9 cellular contexts compared by ENCODE assay signal in the genomic region with DNA sequence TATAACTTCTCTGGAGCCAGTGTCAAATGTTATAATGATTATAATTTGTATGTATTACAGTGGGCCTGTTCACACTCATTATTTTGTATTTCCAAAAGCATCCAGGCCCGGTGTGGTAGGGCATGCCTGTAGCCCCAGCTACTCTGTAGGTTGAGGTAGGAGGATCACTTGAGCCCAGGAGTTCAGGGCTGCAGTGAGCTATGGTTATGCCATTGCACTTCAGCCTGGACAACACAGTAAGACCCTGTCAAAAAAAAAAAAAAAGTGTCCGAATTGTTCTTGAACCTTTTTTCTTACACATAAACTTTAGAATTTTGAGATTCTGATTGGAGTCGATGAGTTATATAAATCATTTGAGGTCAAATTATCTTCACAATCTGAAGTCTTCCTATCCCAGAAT. TPM values are rescaled to one million over a fixed set of nuclear protein-coding genes. Genes with fewer than 3 reads are reported as not detected.
DNase-seq lines count a peak whose midpoint lies in the region; ATAC-seq, FAIRE-seq and TF ChIP-seq lines count a peak whose summit lies in the region.
"Had no signal": no experiment of that assay in that cellular context is flagged by ENCODE, and none has a peak within 500 bp of the region (broad histone marks: within the 10 kb centered on the region; RNA-seq: fewer than 3 reads in every experiment).

No MANE protein-coding gene starts in this region.

- no peaks in the 10 kb centered on the region for H3K27me3 Mint-ChIP-seq in activated CD8-positive, alpha-beta memory T cell treated with anti-CD3 and anti-CD28 coated beads, Interleukin-2, amount 10 ng/mL, durations not matched to agents 7 days and 5 days
- H3K27me3 Mint-ChIP-seq in activated T-helper 2 cell treated with anti-CD3 and anti-CD28 coated beads, Interferon-gamma antibody, Interleukin-2, Interleukin-4, amounts not matched to agents 10 μg/mL and 5 μg/mL and 100 μg/mL, durations not matched to agents 14 hours and 24 hours and 36 hours (ENCODE audit: low read depth) = no peaks in the 10 kb centered on the region
- peaks cover 5 to 26% (median 9%) of the 10 kb centered on the region in 3 donors for H3K27me3 Mint-ChIP-seq in immature natural killer cell (ENCODE audit: low read depth in 3 of 3)

- CTCF ChIA-PET in activated CD8-positive, alpha-beta memory T cell treated with anti-CD3 and anti-CD28 coated beads, Interleukin-2, amount 10 ng/mL, durations not matched to agents 7 days and 5 days (lab: Charles Lee) = interaction anchor here (1.0 to 2.0 kb wide), 4 partner anchors 9 to 165 kb away, joined by 3 to 6 read pairs (median 4); no protein-coding TSS in a partner anchor

- H3K36me3 Mint-ChIP-seq in activated CD8-positive, alpha-beta memory T cell treated with anti-CD3 and anti-CD28 coated beads, Interleukin-2, amount 10 ng/mL, durations not matched to agents 7 days and 5 days = peaks cover 71% of the 10 kb centered on the region
- peaks cover 75% of the 10 kb centered on the region for H3K36me3 Mint-ChIP-seq in activated T-helper 2 cell treated with anti-CD3 and anti-CD28 coated beads, Interferon-gamma antibody, Interleukin-2, Interleukin-4, amounts not matched to agents 10 μg/mL and 5 μg/mL and 100 μg/mL, durations not matched to agents 14 hours and 24 hours and 36 hours (ENCODE audit: low read depth)
- H3K36me3 Mint-ChIP-seq in immature natural killer cell = peaks cover 40 to 51% (median 48%) of the 10 kb centered on the region in 3 donors

- H3K9me3 ChIP-seq in testis (no peaks in the 10 kb centered on the region), aorta (ENCODE audit: control insufficient read depth, low read length) (peaks cover 15% of the 10 kb centered on the region)

- ATAC-seq in activated CD8-positive, alpha-beta memory T cell treated with anti-CD3 and anti-CD28 coated beads, Interleukin-2, amount 10 ng/mL, durations not matched to agents 7 days and 5 days = no peak
- ATAC-seq in aorta (ENCODE audit: low FRiP score) = no peak

- WGBS in testis, 2 donors = 42 to 58% methylated on average over 3 of the region's 3 CpGs
- WGBS in aorta, 2 donors = 68 to 70% methylated on average over 3 of the region's 3 CpGs

- H3K36me3 ChIP-seq in testis (ENCODE audit: low read depth, missing control alignments) (no peaks in the 10 kb centered on the region), aorta (ENCODE audit: control insufficient read depth in 1 of 2, insufficient read depth in 2 of 2, low read length in 1 of 2) (peaks cover 5 to 10% of the 10 kb centered on the region in 2 donors)

- DNase-seq in activated CD8-positive, alpha-beta memory T cell treated with anti-CD3 and anti-CD28 coated beads, Interleukin-2, amount 10 ng/mL, durations not matched to agents 7 days and 5 days = no peak
- no peak for DNase-seq in activated CD8-positive, alpha-beta memory T cell treated with anti-CD3 and anti-CD28 coated beads, Interleukin-2, amount 50 U/mL, for 4 hours
- no peak for DNase-seq in activated T-helper 2 cell treated with anti-CD3 and anti-CD28 coated beads, Interferon-gamma antibody, Interleukin-2, Interleukin-4, amounts not matched to agents 10 μg/mL and 5 μg/mL and 100 μg/mL, durations not matched to agents 14 hours and 24 hours and 36 hours (ENCODE audit: low spot score)
- DNase-seq in immature natural killer cell (no peak), testis (no peak), aorta (no peak), frontal cortex (ENCODE audit: low spot score in 2 of 2) (no peak)
- DNase-seq in activated CD4-positive, CD25-positive, alpha-beta regulatory T cell (lab: John Stamatoyannopoulos, UW) = no peak
- DNase-seq: stimulated activated CD4-positive, alpha-beta T cell treated with anti-CD3 and anti-CD28 coated beads, Interleukin-2, amount 100 ng/mL, for 24 hours had no signal

- H3K4me1 ChIP-seq in testis (no peaks in the 10 kb centered on the region), aorta (ENCODE audit: control insufficient read depth in 1 of 2, insufficient read depth in 2 of 2, low read length in 2 of 2) (no peaks in the 10 kb centered on the region)

- H3K27me3 ChIP-seq in testis (no peaks in the 10 kb centered on the region), aorta (ENCODE audit: control insufficient read depth in 1 of 2, insufficient read depth in 2 of 2, low read length in 1 of 2) (no peaks in the 10 kb centered on the region)

- H3K27ac Mint-ChIP-seq in activated CD8-positive, alpha-beta memory T cell treated with anti-CD3 and anti-CD28 coated beads, Interleukin-2, amount 10 ng/mL, durations not matched to agents 7 days and 5 days = peak overlapping the region; percentile 100
- H3K27ac Mint-ChIP-seq in activated T-helper 2 cell treated with anti-CD3 and anti-CD28 coated beads, Interferon-gamma antibody, Interleukin-2, Interleukin-4, amounts not matched to agents 10 μg/mL and 5 μg/mL and 100 μg/mL, durations not matched to agents 14 hours and 24 hours and 36 hours = peak overlapping the region; percentile 98
- peak overlapping the region; percentile 86 to 96 (median 92) for H3K27ac Mint-ChIP-seq in immature natural killer cell

- no peak for TF ChIP-seq CTCF in testis (IDR thresholded peaks at IDR 0.05)

- H3K4me3 Mint-ChIP-seq in activated CD8-positive, alpha-beta memory T cell treated with anti-CD3 and anti-CD28 coated beads, Interleukin-2, amount 10 ng/mL, durations not matched to agents 7 days and 5 days = peak overlapping the region; percentile 83
- H3K4me3 Mint-ChIP-seq in activated T-helper 2 cell treated with anti-CD3 and anti-CD28 coated beads, Interferon-gamma antibody, Interleukin-2, Interleukin-4, amounts not matched to agents 10 μg/mL and 5 μg/mL and 100 μg/mL, durations not matched to agents 14 hours and 24 hours and 36 hours (ENCODE audit: low read depth) = peak overlapping the region; percentile 88
- peak overlapping the region; percentile 90 to 97 (median 92) for H3K4me3 Mint-ChIP-seq in immature natural killer cell

- H3K9me3 Mint-ChIP-seq in activated CD8-positive, alpha-beta memory T cell treated with anti-CD3 and anti-CD28 coated beads, Interleukin-2, amount 10 ng/mL, durations not matched to agents 7 days and 5 days (ENCODE audit: low read depth) = peaks cover 48% of the 10 kb centered on the region
- H3K9me3 Mint-ChIP-seq in activated T-helper 2 cell treated with anti-CD3 and anti-CD28 coated beads, Interferon-gamma antibody, Interleukin-2, Interleukin-4, amounts not matched to agents 10 μg/mL and 5 μg/mL and 100 μg/mL, durations not matched to agents 14 hours and 24 hours and 36 hours = peaks cover 70% of the 10 kb centered on the region
- peaks cover 45 to 88% (median 64%) of the 10 kb centered on the region in 6 donors for H3K9me3 Mint-ChIP-seq in immature natural killer cell

- H3K4me3 ChIP-seq in testis = peak overlapping the region; percentile 75 to 90
- no peak overlapping the region for H3K4me3 ChIP-seq in aorta (ENCODE audit: low read length in 2 of 2)

- peak overlapping the region; percentile 94 to 97 for H3K27ac ChIP-seq in testis
- no peak overlapping the region for H3K27ac ChIP-seq in aorta (ENCODE audit: low read depth in 1 of 2, low read length in 2 of 2)

- FAIRE-seq in frontal cortex (lab: Jason Lieb, UNC) = no peak

- intact Hi-C loops in activated T-helper 2 cell treated with anti-CD3 and anti-CD28 coated beads, Interferon-gamma antibody, Interleukin-2, Interleukin-4, amounts not matched to agents 10 μg/mL and 5 μg/mL and 100 μg/mL, durations not matched to agents 14 hours and 24 hours and 36 hours (cut with micrococcal nuclease) = loop anchor here (5.0 kb wide), 1 partner anchor 131 kb away; no protein-coding TSS in a partner anchor
- intact Hi-C loops in testis (cut with DNase I; ENCODE audit: low total_unique reads) (no loop called here), aorta (cut with DNase I) (loop anchor here in 1 of 2 donors (5.0 to 10.0 kb wide), 2 partner anchors 39 to 54 kb away; a partner anchor contains a TSS)

- TF ChIP-seq POLR2A in testis (IDR thresholded peaks at IDR 0.05) = no peak

- peaks cover 21% of the 10 kb centered on the region for H3K4me1 Mint-ChIP-seq in activated CD8-positive, alpha-beta memory T cell treated with anti-CD3 and anti-CD28 coated beads, Interleukin-2, amount 10 ng/mL, durations not matched to agents 7 days and 5 days
- H3K4me1 Mint-ChIP-seq in activated T-helper 2 cell treated with anti-CD3 and anti-CD28 coated beads, Interferon-gamma antibody, Interleukin-2, Interleukin-4, amounts not matched to agents 10 μg/mL and 5 μg/mL and 100 μg/mL, durations not matched to agents 14 hours and 24 hours and 36 hours (ENCODE audit: low read depth) = peaks cover 6% of the 10 kb centered on the region
- peaks cover 24 to 32% of the 10 kb centered on the region in 2 donors for H3K4me1 Mint-ChIP-seq in immature natural killer cell

RNA-seq across cellular contexts. Expression of a gene that starts 1.0 kb away (rescaled TPM):
- total RNA-seq in activated CD8-positive, alpha-beta memory T cell treated with anti-CD3 and anti-CD28 coated beads, Interleukin-2, amount 10 ng/mL, durations not matched to agents 7 days and 5 days = 10 to 100 TPM; 22.5 to 23.1 TPM
- total RNA-seq in activated T-helper 2 cell treated with anti-CD3 and anti-CD28 coated beads, Interferon-gamma antibody, Interleukin-2, Interleukin-4, amounts not matched to agents 10 μg/mL and 5 μg/mL and 100 μg/mL, durations not matched to agents 14 hours and 24 hours and 36 hours = 20.7 and 21.3 TPM in 2 replicates
- polyA plus RNA-seq in immature natural killer cell = 10 to 100 TPM in 2 of 3 donors, 1 to 10 TPM in 1; 8.1 to 14.7 (median 11.7) TPM
- 10 to 100 TPM; 37.2 to 45.5 TPM for total RNA-seq in testis
- polyA plus RNA-seq in testis (ENCODE audit: insufficient read depth, low read depth, low replicate concordance) = 19.3 TPM
- total RNA-seq in aorta = 10 to 100 TPM; 23.3 to 32.1 TPM
- 1 to 10 TPM; 9.1 to 9.5 TPM for polyA plus RNA-seq in aorta
- 120 TPM for total RNA-seq in frontal cortex

RNA-seq across cellular contexts. Expression of a gene that starts 42.4 kb away (rescaled TPM):
- total RNA-seq in activated CD8-positive, alpha-beta memory T cell treated with anti-CD3 and anti-CD28 coated beads, Interleukin-2, amount 10 ng/mL, durations not matched to agents 7 days and 5 days = 10 to 100 TPM; 11.2 to 13.6 TPM
- 14.4 and 15.3 TPM in 2 replicates for total RNA-seq in activated T-helper 2 cell treated with anti-CD3 and anti-CD28 coated beads, Interferon-gamma antibody, Interleukin-2, Interleukin-4, amounts not matched to agents 10 μg/mL and 5 μg/mL and 100 μg/mL, durations not matched to agents 14 hours and 24 hours and 36 hours
- 10 to 100 TPM; 12.8 to 15.8 (median 14.4) TPM for polyA plus RNA-seq in immature natural killer cell
- 10 to 100 TPM; 28.0 to 33.9 TPM for total RNA-seq in testis
- polyA plus RNA-seq in testis (ENCODE audit: insufficient read depth, low read depth, low replicate concordance) = 23.2 TPM
- total RNA-seq in aorta = 10 to 100 TPM; 13.2 to 18.0 TPM
- polyA plus RNA-seq in aorta = 10 to 100 TPM in 1 of 2 donors, 1 to 10 TPM in 1; 9.8 to 15.3 TPM
- total RNA-seq in frontal cortex = 75.8 TPM

RNA-seq across cellular contexts. Expression of a gene that starts 52.1 kb away (rescaled TPM):
- total RNA-seq in activated CD8-positive, alpha-beta memory T cell treated with anti-CD3 and anti-CD28 coated beads, Interleukin-2, amount 10 ng/mL, durations not matched to agents 7 days and 5 days = 10 to 100 TPM; 14.6 to 22.1 TPM
- total RNA-seq in activated T-helper 2 cell treated with anti-CD3 and anti-CD28 coated beads, Interferon-gamma antibody, Interleukin-2, Interleukin-4, amounts not matched to agents 10 μg/mL and 5 μg/mL and 100 μg/mL, durations not matched to agents 14 hours and 24 hours and 36 hours = 15.2 and 17.1 TPM in 2 replicates
- polyA plus RNA-seq in immature natural killer cell (10 to 100 TPM in 2 of 3 donors, 1 to 10 TPM in 1; 7.2 to 15.9 (median 12.1) TPM), testis (ENCODE audit: insufficient read depth, low read depth, low replicate concordance) (6.0 TPM), aorta (1 to 10 TPM in 1 of 2 donors, under 1 TPM in 1; 0.75 to 6.4 TPM)
- total RNA-seq in testis (10 to 100 TPM; 24.2 to 26.9 TPM), aorta (10 to 100 TPM; 10.5 to 16.7 TPM), frontal cortex (14.3 TPM)

Comparison
In these comparisons a context has a peak if more than half of its experiments do, and no peak if none do; other contexts are left out.
1. H3K27ac ChIP-seq: peak in testis (2 of 2); none in aorta (0 of 2).
2. H3K4me3 ChIP-seq: peak in testis (2 of 2); none in aorta (0 of 2).
3. Peak in every context shown above with its lines, with median percentiles within 50 percentile points of each other: H3K27ac Mint-ChIP-seq and H3K4me3 Mint-ChIP-seq.